Comparison of ENCODE assay signal across 8 cellular contexts in the genomic region with DNA sequence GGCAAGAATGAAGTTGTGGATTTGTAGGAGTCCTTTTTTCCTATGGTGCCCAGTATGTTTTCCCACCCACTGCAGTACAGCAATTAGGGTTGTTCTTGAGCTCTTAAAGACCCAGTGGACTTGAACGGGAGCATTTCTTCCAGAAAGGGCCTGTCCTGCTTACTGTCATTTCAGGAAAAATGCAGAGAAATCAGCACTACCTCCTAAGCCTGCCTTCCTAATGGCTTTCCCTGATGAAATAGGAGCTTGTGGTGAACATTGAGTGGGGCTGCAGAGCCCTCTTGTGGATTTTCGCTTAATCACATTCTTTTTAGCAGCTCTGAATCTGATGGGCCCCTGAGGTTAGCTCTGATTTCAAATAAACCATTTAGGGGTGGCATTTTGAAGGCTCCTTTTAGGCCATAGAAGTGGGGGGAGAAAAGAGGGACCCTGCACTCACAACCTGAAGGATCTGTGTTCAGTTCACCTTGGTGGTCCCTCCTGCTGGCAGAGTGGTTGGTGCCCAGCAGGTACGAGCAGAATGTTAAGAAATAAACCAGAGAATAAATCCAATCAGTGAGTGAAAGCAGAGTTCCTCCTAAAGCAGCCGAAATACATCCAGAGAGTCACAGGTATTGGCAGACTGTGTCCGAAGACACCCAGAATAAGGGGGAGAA.
DNase-seq lines count a peak whose midpoint lies in the region; ATAC-seq and FAIRE-seq lines count a peak whose summit lies in the region.

No MANE protein-coding gene starts in this region.

- H3K4me1 Mint-ChIP-seq in CD4-positive, alpha-beta memory T cell, result no peaks in the 10 kb centered on the region
- H3K4me1 Mint-ChIP-seq in activated CD8-positive, alpha-beta memory T cell treated with anti-CD3 and anti-CD28 coated beads, Interleukin-2, amount 10 ng/mL, durations not matched to agents 7 days and 5 days, result no peaks in the 10 kb centered on the region

- POLR2A ChIA-PET in CD4-positive, alpha-beta memory T cell (lab: Charles Lee; ENCODE audit: partially characterized antibody), result interaction anchor here (0.7 to 1.5 kb wide), 8 partner anchors 118 to 262 kb away, joined by 3 to 10 read pairs (median 6); partner anchors contain the start of gene KLF9

- no peaks in the 10 kb centered on the region for H3K4me1 ChIP-seq in CD4-positive, alpha-beta memory T cell (ENCODE audit: insufficient read depth, low read length)
- peaks cover 0 to 13% of the 10 kb centered on the region in 2 donors for H3K4me1 ChIP-seq in mucosa of rectum (ENCODE audit: control insufficient read depth in 2 of 2, insufficient read depth in 2 of 2, low read length in 2 of 2)

- no peaks in the 10 kb centered on the region for H3K27me3 ChIP-seq in CD4-positive, alpha-beta memory T cell (ENCODE audit: insufficient read depth, low read length)
- H3K27me3 ChIP-seq in mucosa of rectum (ENCODE audit: control insufficient read depth in 2 of 2, insufficient read depth in 2 of 2, low read length in 2 of 2), result no peaks in the 10 kb centered on the region

- H3K36me3 ChIP-seq in CD4-positive, alpha-beta memory T cell (ENCODE audit: insufficient read depth, low read length), result no peaks in the 10 kb centered on the region
- no peaks in the 10 kb centered on the region for H3K36me3 ChIP-seq in mucosa of rectum (ENCODE audit: control insufficient read depth in 2 of 2, insufficient read depth in 2 of 2, low read length in 2 of 2)

- H3K4me3 Mint-ChIP-seq in CD4-positive, alpha-beta memory T cell, result no peak overlapping the region
- H3K4me3 Mint-ChIP-seq in activated CD8-positive, alpha-beta memory T cell treated with anti-CD3 and anti-CD28 coated beads, Interleukin-2, amount 10 ng/mL, durations not matched to agents 7 days and 5 days, result no peak overlapping the region

- H3K4me3 ChIP-seq in CD4-positive, alpha-beta memory T cell (ENCODE audit: low read length in 2 of 2), result no peak overlapping the region
- H3K4me3 ChIP-seq in mucosa of rectum (ENCODE audit: low read length in 2 of 2), result no peak overlapping the region

- H3K27ac Mint-ChIP-seq in CD4-positive, alpha-beta memory T cell, result peak overlapping the region in 1 of 7 donors; percentile 49
- H3K27ac Mint-ChIP-seq in activated CD8-positive, alpha-beta memory T cell treated with anti-CD3 and anti-CD28 coated beads, Interleukin-2, amount 10 ng/mL, durations not matched to agents 7 days and 5 days, result no peak overlapping the region

- peaks cover 0 to 1% of the 10 kb centered on the region in 2 donors for H3K27me3 Mint-ChIP-seq in CD4-positive, alpha-beta memory T cell
- no peaks in the 10 kb centered on the region for H3K27me3 Mint-ChIP-seq in activated CD8-positive, alpha-beta memory T cell treated with anti-CD3 and anti-CD28 coated beads, Interleukin-2, amount 10 ng/mL, durations not matched to agents 7 days and 5 days

- no peaks in the 10 kb centered on the region for H3K36me3 Mint-ChIP-seq in CD4-positive, alpha-beta memory T cell
- no peaks in the 10 kb centered on the region for H3K36me3 Mint-ChIP-seq in activated CD8-positive, alpha-beta memory T cell treated with anti-CD3 and anti-CD28 coated beads, Interleukin-2, amount 10 ng/mL, durations not matched to agents 7 days and 5 days

- ATAC-seq in HG03457 (IDR thresholded peaks at IDR 0.05; ENCODE audit: unreplicated experiment), result peak; percentile 83
- ATAC-seq in activated CD8-positive, alpha-beta memory T cell treated with anti-CD3 and anti-CD28 coated beads, Interleukin-2, amount 10 ng/mL, durations not matched to agents 7 days and 5 days, result peak; percentile 73
- peak; percentile 77 for ATAC-seq in stimulated activated naive CD8-positive, alpha-beta T cell treated with anti-CD3 and anti-CD28 coated beads, Interleukin-15, Interleukin-2, amounts not matched to agents 100 U/mL and 50 U/mL, for 24 hours

- no peak overlapping the region for H3K27ac ChIP-seq in CD4-positive, alpha-beta memory T cell (ENCODE audit: low read depth, low read length)
- no peak overlapping the region for H3K27ac ChIP-seq in epithelial cell of prostate
- H3K27ac ChIP-seq in mucosa of rectum (ENCODE audit: low read depth in 2 of 2, low read length in 2 of 2), result peak overlapping the region; percentile 75 to 83

- no peaks in the 10 kb centered on the region for H3K9me3 ChIP-seq in CD4-positive, alpha-beta memory T cell (ENCODE audit: control insufficient read depth in 1 of 2, low read length in 2 of 2)
- H3K9me3 ChIP-seq in mucosa of rectum (ENCODE audit: control insufficient read depth in 2 of 2, low read length in 2 of 2), result no peaks in the 10 kb centered on the region

- no peaks in the 10 kb centered on the region for H3K9me3 Mint-ChIP-seq in CD4-positive, alpha-beta memory T cell
- H3K9me3 Mint-ChIP-seq in activated CD8-positive, alpha-beta memory T cell treated with anti-CD3 and anti-CD28 coated beads, Interleukin-2, amount 10 ng/mL, durations not matched to agents 7 days and 5 days (ENCODE audit: low read depth), result no peaks in the 10 kb centered on the region

- CTCF ChIA-PET in CD4-positive, alpha-beta memory T cell (lab: Charles Lee; ENCODE audit: partially characterized antibody), result interaction anchor here (0.6 to 5.7 kb wide), 66 partner anchors 9 to 1180 kb away, joined by 3 to 95 read pairs (median 4); no protein-coding TSS in a partner anchor
- CTCF ChIA-PET in activated CD8-positive, alpha-beta memory T cell treated with anti-CD3 and anti-CD28 coated beads, Interleukin-2, amount 10 ng/mL, durations not matched to agents 7 days and 5 days (lab: Charles Lee), result interaction anchor here (0.8 to 2.2 kb wide), 69 partner anchors 9 to 1571 kb away, joined by 3 to 30 read pairs (median 4); partner anchors contain the start of genes APBA1 and KLF9

- peak in 4 of 5 donors; percentile 43 to 60 (median 47) for DNase-seq in CD4-positive, alpha-beta memory T cell
- DNase-seq in GM19239 (ENCODE audit: insufficient read length, low spot score) (peak; percentile 28), NCI-H69 (lab: John Stamatoyannopoulos, UW) (peak; percentile 85), epithelial cell of prostate (ENCODE audit: low read depth, low spot score) (peak; percentile 14)
- DNase-seq in activated CD8-positive, alpha-beta memory T cell treated with anti-CD3 and anti-CD28 coated beads, Interleukin-2, amount 10 ng/mL, durations not matched to agents 7 days and 5 days, result peak; percentile 54
- peak; percentile 35 for DNase-seq in stimulated activated naive CD8-positive, alpha-beta T cell treated with anti-CD3 and anti-CD28 coated beads, Interleukin-15, Interleukin-2, amounts not matched to agents 100 U/mL and 50 U/mL, for 24 hours

- peak; percentile 83 for FAIRE-seq in GM19239 (lab: Jason Lieb, UNC)

- H3K9ac ChIP-seq in mucosa of rectum (ENCODE audit: low read depth in 1 of 2, low read length in 2 of 2), result peak overlapping the region in 1 of 2 donors; percentile 39

- intact Hi-C loops in CD4-positive, alpha-beta memory T cell (cut with micrococcal nuclease), result loop anchor here (1.0 to 10.0 kb wide), 7 partner anchors 118 to 1180 kb away; no protein-coding TSS in a partner anchor

Comparison
In these comparisons a context has a peak if more than half of its experiments do, and no peak if none do; other contexts are left out.
1. DNase-seq: peak in every context shown above with its lines; median percentile 85 in NCI-H69; 54 in activated CD8-positive, alpha-beta memory T cell treated with anti-CD3 and anti-CD28 coated beads, Interleukin-2, amount 10 ng/mL, durations not matched to agents 7 days and 5 days; 47 in CD4-positive, alpha-beta memory T cell; 35 in stimulated activated naive CD8-positive, alpha-beta T cell treated with anti-CD3 and anti-CD28 coated beads, Interleukin-15, Interleukin-2, amounts not matched to agents 100 U/mL and 50 U/mL, for 24 hours; 28 in GM19239; 14 in epithelial cell of prostate.
2. H3K27ac ChIP-seq: peak in mucosa of rectum (2 of 2); none in CD4-positive, alpha-beta memory T cell (single experiment) and epithelial cell of prostate (single experiment).
3. Peak in every context shown above with its lines, with median percentiles within 50 percentile points of each other: ATAC-seq.